Comparison of ENCODE assay signal across 30 cellular contexts in genomic region chr13:75016225-75016624, GRCh38.
"Had no signal": no experiment of that assay in that cellular context is flagged by ENCODE, and none has a peak within 500 bp of the region (broad histone marks: within the 10 kb centered on the region; RNA-seq: fewer than 3 reads in every experiment).

No MANE protein-coding gene starts in this region.

- FAIRE-seq: endometrium, islet of Langerhans had no signal

- H3K9me3 Mint-ChIP-seq: effector memory CD8-positive, alpha-beta T cell; mesothelial cell of epicardium; stimulated activated effector memory CD8-positive, alpha-beta T cell treated with anti-CD3 and anti-CD28 coated beads, Interleukin-12 subunit alpha, Interleukin-12 subunit beta, amount 100 ng/mL, for 72 hours had no signal

- H3K36me3 Mint-ChIP-seq: mesothelial cell of epicardium; naive B cell; natural killer cell treated with Interleukin-12 subunit alpha and Interleukin-12 subunit beta and Interleukin-15 and Interleukin-18, amount 100 ng/mL, for 72 hours; stimulated activated effector memory CD8-positive, alpha-beta T cell treated with anti-CD3 and anti-CD28 coated beads, Interleukin-12 subunit alpha, Interleukin-12 subunit beta, amount 100 ng/mL, for 72 hours had no signal

- H2AFZ ChIP-seq: parathyroid adenoma had no signal

- H3K27ac Mint-ChIP-seq: effector memory CD8-positive, alpha-beta T cell; mesothelial cell of epicardium; naive B cell; natural killer cell treated with Interleukin-12 subunit alpha and Interleukin-12 subunit beta and Interleukin-15 and Interleukin-18, amount 100 ng/mL, for 72 hours; stimulated activated effector memory CD8-positive, alpha-beta T cell treated with anti-CD3 and anti-CD28 coated beads, Interleukin-12 subunit alpha, Interleukin-12 subunit beta, amount 100 ng/mL, for 72 hours had no signal

- H3K4me3 Mint-ChIP-seq: effector memory CD8-positive, alpha-beta T cell; mesothelial cell of epicardium; natural killer cell treated with Interleukin-12 subunit alpha and Interleukin-12 subunit beta and Interleukin-15 and Interleukin-18, amount 100 ng/mL, for 72 hours; neural crest cell; stimulated activated effector memory CD8-positive, alpha-beta T cell treated with anti-CD3 and anti-CD28 coated beads, Interleukin-12 subunit alpha, Interleukin-12 subunit beta, amount 100 ng/mL, for 72 hours had no signal

- H3K4me1 ChIP-seq: heart right ventricle, left lung, parathyroid adenoma, prostate gland, right atrium auricular region, stomach, thyroid gland had no signal

- H3K4me1 Mint-ChIP-seq: mesothelial cell of epicardium; naive B cell; neural crest cell; stimulated activated effector memory CD8-positive, alpha-beta T cell treated with anti-CD3 and anti-CD28 coated beads, Interleukin-12 subunit alpha, Interleukin-12 subunit beta, amount 100 ng/mL, for 72 hours had no signal

- H3K27ac ChIP-seq: epithelial cell of prostate, heart right ventricle, left lung, neutrophil, parathyroid adenoma, prostate gland, right atrium auricular region, stomach, thyroid gland had no signal

- H3K27me3 ChIP-seq: heart right ventricle, left lung, neutrophil, right atrium auricular region, stomach, thyroid gland had no signal

- H3K79me2 ChIP-seq: parathyroid adenoma had no signal

- H3K36me3 ChIP-seq: heart right ventricle, left lung, neutrophil, prostate gland, right atrium auricular region, stomach, thyroid gland had no signal

- H3K27me3 Mint-ChIP-seq: naive B cell had no signal

- H3K9me3 ChIP-seq: mucosa of descending colon, neutrophil, prostate gland, right atrium auricular region, stomach, thyroid gland had no signal

- DNase-seq: cortex of kidney; effector memory CD8-positive, alpha-beta T cell; foreskin melanocyte; glutamatergic neuron; heart right ventricle; hippocampal formation; left cardiac atrium; left lung; mesenchymal stem cell; mucosa of descending colon; naive B cell; stimulated activated CD4-positive, alpha-beta T cell treated with anti-CD3 and anti-CD28 coated beads, Interleukin-2, amount 100 ng/mL, for 24 hours; stimulated activated CD4-positive, alpha-beta T cell treated with anti-CD3 and anti-CD28 coated beads, Interleukin-4, amount 100 ng/mL, for 24 hours; stimulated activated naive CD4-positive, alpha-beta T cell treated with Interleukin-2 at 50 U/mL for 16 hours; stomach; thyroid gland; trophoblast cell had no signal

- H3K4me3 ChIP-seq: heart right ventricle, left lung, mucosa of descending colon, prostate gland, right atrium auricular region, stomach, thyroid gland had no signal

- ATAC-seq: effector memory CD8-positive, alpha-beta T cell; esophagus mucosa; heart right ventricle; left cardiac atrium; left lung; mucosa of descending colon; natural killer cell treated with Interleukin-12 subunit alpha and Interleukin-12 subunit beta and Interleukin-15 and Interleukin-18, amount 100 ng/mL, for 72 hours; sciatic nerve; stimulated activated effector memory CD8-positive, alpha-beta T cell treated with anti-CD3 and anti-CD28 coated beads, Interleukin-12 subunit alpha, Interleukin-12 subunit beta, amount 100 ng/mL, for 72 hours had no signal
